In genomic region chr3:57983734-57984518, GRCh38 we compare ENCODE assay signal across 1 cellular context.
A peak's percentile ranks its signal among the peaks of the same experiment; 100 is the strongest.
TF ChIP-seq lines count a peak whose summit lies in the region.

No MANE protein-coding gene starts in this region.

TF ChIP-seq in K562, 482 proteins besides CTCF, POLR2A, EP300 and RAD21 (continued from another document and continues in another):
- TF ChIP-seq THAP12 (CRISPR knock-in tag; IDR thresholded peaks at IDR 0.05) (no peak), RNF219 (CRISPR knock-in tag; IDR thresholded peaks at IDR 0.05) (no peak), ZNF780A (CRISPR knock-in tag; IDR thresholded peaks at IDR 0.05) (no peak), HNRNPK (IDR thresholded peaks at IDR 0.05; ENCODE audit: low read depth, low read length, poor library complexity, severe bottlenecking) (no peak), HDAC1 (IDR thresholded peaks at IDR 0.05) (peak in 1 of 2 experiments; percentile 83; a peak in 2 of 4 replicates), ERF (CRISPR knock-in tag; IDR thresholded peaks at IDR 0.05) (no peak), TOE1 (IDR thresholded peaks at IDR 0.05; ENCODE audit: borderline replicate concordance) (no peak), TOE1 (CRISPR knock-in tag; IDR thresholded peaks at IDR 0.05; ENCODE audit: borderline replicate concordance, low read depth) (no peak), TCF7L2 (IDR thresholded peaks at IDR 0.05; ENCODE audit: low read depth, low read length) (no peak), ZNF507 (tag; conservative IDR thresholded peaks at IDR 0.05) (no peak), NCOA6 (IDR thresholded peaks at IDR 0.05) (no peak), PHF21A (IDR thresholded peaks at IDR 0.05; ENCODE audit: borderline replicate concordance, low read depth) (no peak), PHB2 (IDR thresholded peaks at IDR 0.05; ENCODE audit: low read depth) (no peak), NFE2L1 (tag; IDR thresholded peaks at IDR 0.05; ENCODE audit: borderline replicate concordance, low read depth) (no peak), ZBTB12 (CRISPR knock-in tag; IDR thresholded peaks at IDR 0.05) (no peak), CREB3 (tag; conservative IDR thresholded peaks at IDR 0.05; ENCODE audit: low read depth) (no peak), ZBTB17 (CRISPR knock-in tag; IDR thresholded peaks at IDR 0.05) (no peak), HDAC8 (tag; IDR thresholded peaks at IDR 0.05) (no peak), CREBBP (IDR thresholded peaks at IDR 0.05; ENCODE audit: low read depth, low read length) (no peak), ZNF717 (CRISPR knock-in tag; IDR thresholded peaks at IDR 0.05) (no peak), DEAF1 (CRISPR knock-in tag; IDR thresholded peaks at IDR 0.05) (no peak), SNAPC5 (CRISPR knock-in tag; IDR thresholded peaks at IDR 0.05) (no peak), TAF9B (IDR thresholded peaks at IDR 0.05; ENCODE audit: partially characterized antibody) (peak; percentile 29), ZNF12 (CRISPR knock-in tag; IDR thresholded peaks at IDR 0.05) (no peak), RBBP5 (IDR thresholded peaks at IDR 0.05; ENCODE audit: borderline replicate concordance, insufficient read depth, low read length, poor library complexity, severe bottlenecking) (no peak), PTBP1 (IDR thresholded peaks at IDR 0.05; ENCODE audit: low read depth, low read length) (no peak), ZNF584 (CRISPR knock-in tag; IDR thresholded peaks at IDR 0.05; ENCODE audit: low read depth) (no peak), GABPA (tag; conservative IDR thresholded peaks at IDR 0.05; ENCODE audit: low read depth) (no peak), NR2C2 (CRISPR knock-in tag; IDR thresholded peaks at IDR 0.05) (no peak), NR2C2 (tag; IDR thresholded peaks at IDR 0.05) (peak; percentile 91), USF1 (CRISPR knock-in tag; IDR thresholded peaks at IDR 0.05) (no peak), ZNF449 (CRISPR knock-in tag; IDR thresholded peaks at IDR 0.05) (no peak), NR1H2 (CRISPR knock-in tag; IDR thresholded peaks at IDR 0.05) (no peak), E2F3 (CRISPR knock-in tag; IDR thresholded peaks at IDR 0.05) (no peak), STAG1 (CRISPR knock-in tag; IDR thresholded peaks at IDR 0.05; ENCODE audit: borderline replicate concordance) (no peak), ZNF280B (CRISPR knock-in tag; IDR thresholded peaks at IDR 0.05) (no peak), ZBTB34 (CRISPR knock-in tag; IDR thresholded peaks at IDR 0.05) (no peak), ZNF431 (CRISPR knock-in tag; IDR thresholded peaks at IDR 0.05) (no peak), SMAD3 (CRISPR knock-in tag; conservative IDR thresholded peaks at IDR 0.05) (no peak), PRDM10 (IDR thresholded peaks at IDR 0.05; ENCODE audit: partially characterized antibody) (no peak), THRAP3 (IDR thresholded peaks at IDR 0.05; ENCODE audit: borderline replicate concordance) (no peak), POLR3A (IDR thresholded peaks at IDR 0.05; ENCODE audit: borderline replicate concordance, extremely low read depth, insufficient read depth, insufficient read length) (no peak), CREB1 (IDR thresholded peaks at IDR 0.05) (no peak), CREB1 (CRISPR knock-in tag; IDR thresholded peaks at IDR 0.05) (no peak; the same call in 1 of the 2 replicates), POLR2H (tag; IDR thresholded peaks at IDR 0.05; ENCODE audit: low read depth) (no peak), ZNF282 (CRISPR knock-in tag; IDR thresholded peaks at IDR 0.05) (no peak)
